In genomic region chr16:56777533-56777932, GRCh38 we compare ENCODE assay signal across 18 cellular contexts. TPM values are rescaled to one million over a fixed set of nuclear protein-coding genes. Genes with fewer than 3 reads are reported as not detected.
A peak's percentile ranks its signal among the peaks of the same experiment; 100 is the strongest.
DNase-seq lines count a peak whose midpoint lies in the region; ATAC-seq, FAIRE-seq and TF ChIP-seq lines count a peak whose summit lies in the region.
"Had no signal": no experiment of that assay in that cellular context is flagged by ENCODE, and none has a peak within 500 bp of the region (broad histone marks: within the 10 kb centered on the region; RNA-seq: fewer than 3 reads in every experiment).

No MANE protein-coding gene starts in this region.

- intact Hi-C loops in psoas muscle (cut with DNase I): no loop called here

- 29 to 53% (median 32%) methylated on average over 5 of the region's 5 CpGs for WGBS in psoas muscle, 3 donors

- DNase-seq in AG10803 (ENCODE audit: low read depth) (peak; percentile 65), LHCN-M2 (ENCODE audit: low read depth) (peak; percentile 43), bronchial epithelial cell (ENCODE audit: low read depth) (peak; percentile 59), psoas muscle (no peak)
- no peak for DNase-seq in central memory CD4-positive, alpha-beta T cell
- DNase-seq: BE2C; Calu3; CD4-positive, alpha-beta T cell; DMS53; KG1; NCI-H1092 treated with DMSO at 0.1 percent for 48 hours; NCI-H2227 treated with DMSO at 0.1 percent for 48 hours; NCI-H524 had no signal

- peak overlapping the region; percentile 11 for H3K27ac ChIP-seq in psoas muscle
- H3K27ac ChIP-seq: SJSA1 had no signal

- peaks cover 19% of the 10 kb centered on the region for H3K4me1 ChIP-seq in psoas muscle

- peak; percentile 69 to 94 (median 88) for ATAC-seq in psoas muscle
- no peak for ATAC-seq in activated CD4-positive, CD25-positive, alpha-beta regulatory T cell treated with anti-CD3 and anti-CD28 coated beads, Interleukin-2, amount 50 U/mL, for 24 hours
- ATAC-seq in HG02759 (IDR thresholded peaks at IDR 0.05; ENCODE audit: unreplicated experiment): no peak
- ATAC-seq: HepG2 had no signal

- H3K27me3 ChIP-seq in bronchial epithelial cell (ENCODE audit: control insufficient read depth, insufficient read depth, low read length): no peaks in the 10 kb centered on the region
- no peaks in the 10 kb centered on the region for H3K27me3 ChIP-seq in psoas muscle (ENCODE audit: insufficient read depth in 3 of 3, low read length in 2 of 3)
- H3K27me3 ChIP-seq: BE2C, SJSA1 had no signal

- H3K4me3 ChIP-seq in AG10803 (ENCODE audit: low read length): no peak overlapping the region
- no peak overlapping the region for H3K4me3 ChIP-seq in bronchial epithelial cell (ENCODE audit: low read depth, low read length)
- H3K4me3 ChIP-seq in psoas muscle: no peak overlapping the region
- H3K4me3 ChIP-seq: SJSA1 had no signal

- no peaks in the 10 kb centered on the region for H3K9me3 ChIP-seq in psoas muscle
- H3K9me3 ChIP-seq: BE2C, SJSA1 had no signal

- TF ChIP-seq CTCF in AG10803 (conservative IDR thresholded peaks at IDR 0.05; ENCODE audit: low read length) (no peak), bronchial epithelial cell (IDR thresholded peaks at IDR 0.05; ENCODE audit: insufficient read depth, low read length, severe bottlenecking) (no peak), psoas muscle (IDR thresholded peaks at IDR 0.05) (no peak)

- FAIRE-seq in bronchial epithelial cell (lab: Jason Lieb, UNC): no peak
- FAIRE-seq: GM18507, HepG2 had no signal

- no peaks in the 10 kb centered on the region for H3K36me3 ChIP-seq in bronchial epithelial cell (ENCODE audit: control insufficient read depth, insufficient read depth, low read length)
- no peaks in the 10 kb centered on the region for H3K36me3 ChIP-seq in psoas muscle (ENCODE audit: insufficient read depth in 1 of 2, low read depth in 1 of 2)
- H3K36me3 ChIP-seq: BE2C, SJSA1 had no signal

RNA-seq across cellular contexts. Expression of gene NUP93, which starts 47.6 kb away (rescaled TPM):
- total RNA-seq in LHCN-M2 (2014; rRNA removed) (80.5 and 81.9 TPM in 2 replicates), bronchial epithelial cell (43.0 and 47.4 TPM in 2 replicates), psoas muscle (10 to 100 TPM; 25.0 to 41.9 (median 26.4) TPM)
- polyA plus RNA-seq in LHCN-M2 (2012): 70.3 TPM
- 10 to 100 TPM; 16.5 to 44.3 (median 20.0) TPM for polyA plus RNA-seq in psoas muscle

Comparison
In these comparisons a context has a peak if more than half of its experiments do, and no peak if none do; other contexts are left out.
1. DNase-seq: peak in AG10803 (single experiment), LHCN-M2 (single experiment) and bronchial epithelial cell (single experiment); none in psoas muscle (0 of 2) and central memory CD4-positive, alpha-beta T cell (single experiment).
2. ATAC-seq: peak in psoas muscle (4 of 4); none in activated CD4-positive, CD25-positive, alpha-beta regulatory T cell treated with anti-CD3 and anti-CD28 coated beads, Interleukin-2, amount 50 U/mL, for 24 hours (0 of 2) and HG02759 (single experiment).